25 cellular contexts compared by ENCODE assay signal in the genomic region with DNA sequence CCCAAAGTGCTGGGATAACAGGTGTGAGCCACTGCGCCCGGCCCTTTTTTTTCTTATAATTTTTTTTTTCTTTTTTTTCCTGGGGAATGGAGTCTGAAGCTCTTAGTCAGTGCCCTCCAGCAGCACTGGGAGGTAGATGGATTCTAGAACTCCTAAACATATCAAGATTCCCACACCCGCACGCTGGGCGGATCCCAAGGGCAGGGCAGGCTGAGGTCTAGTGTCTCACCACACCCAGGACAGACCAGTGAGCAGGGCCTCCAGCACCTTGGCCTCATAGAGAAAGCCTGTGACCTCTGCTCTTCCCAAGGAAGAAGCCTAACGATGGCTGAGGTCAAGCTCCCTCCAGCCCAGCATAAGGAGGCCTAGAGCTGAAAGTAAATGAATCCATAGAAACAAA.
"Had no signal": no experiment of that assay in that cellular context is flagged by ENCODE, and none has a peak within 500 bp of the region (broad histone marks: within the 10 kb centered on the region; RNA-seq: fewer than 3 reads in every experiment).

No MANE protein-coding gene starts in this region.

- H3K4me3 ChIP-seq: adrenal gland, body of pancreas, cardiac muscle cell, neural progenitor cell, psoas muscle, suprapubic skin, transverse colon had no signal

- ATAC-seq: activated CD4-positive, alpha-beta T cell treated with anti-CD3 and anti-CD28 coated beads for 36 hours; activated CD8-positive, alpha-beta T cell treated with anti-CD3 and anti-CD28 coated beads, Interleukin-2, amount 10 ng/mL, durations not matched to agents 7 days and 5 days; body of pancreas; left colon; natural killer cell; psoas muscle had no signal

- H3K4me1 ChIP-seq: neural progenitor cell had no signal

- H3K27me3 ChIP-seq: adrenal gland, body of pancreas, cardiac muscle cell, neural progenitor cell, suprapubic skin, transverse colon had no signal

- H3K36me3 ChIP-seq: adrenal gland, cardiac muscle cell, neural progenitor cell, suprapubic skin, transverse colon had no signal

- H3K9me3 ChIP-seq: adrenal gland, body of pancreas, psoas muscle, suprapubic skin, transverse colon had no signal

- DNase-seq: activated CD4-positive, alpha-beta T cell treated with anti-CD3 and anti-CD28 coated beads for 36 hours; activated CD4-positive, CD25-positive, alpha-beta regulatory T cell; activated CD8-positive, alpha-beta T cell treated with anti-CD3 and anti-CD28 coated beads, Interleukin-2, amount 10 ng/mL, durations not matched to agents 7 days and 5 days; activated effector memory CD4-positive, alpha-beta T cell treated with anti-CD3 and anti-CD28 coated beads, Interleukin-2, amount 50 U/mL, for 16 hours; activated naive CD4-positive, alpha-beta T cell treated with anti-CD3 and anti-CD28 coated beads for 36 hours; activated naive CD8-positive, alpha-beta T cell treated with anti-CD3 and anti-CD28 coated beads for 36 hours; adrenal gland; body of pancreas; foreskin fibroblast; hippocampal formation; kidney; left colon; mammary epithelial cell; natural killer cell; occipital lobe; psoas muscle; stimulated activated CD4-positive, alpha-beta T cell treated with anti-CD3 and anti-CD28 coated beads, Interleukin-15, amount 100 ng/mL, for 24 hours; stimulated activated CD4-positive, alpha-beta T cell treated with anti-CD3 and anti-CD28 coated beads, Interleukin-2, amount 100 ng/mL, for 24 hours; stimulated activated naive CD4-positive, alpha-beta T cell; T-helper 1 cell; transverse colon had no signal

- H3K27ac ChIP-seq: adrenal gland, body of pancreas, cardiac muscle cell, neural progenitor cell, parathyroid adenoma, psoas muscle, suprapubic skin, transverse colon had no signal
